8 cellular contexts compared by ENCODE assay signal in genomic region chr11:122983438-122984185, GRCh38. TPM values are rescaled to one million over a fixed set of nuclear protein-coding genes. Genes with fewer than 3 reads are reported as not detected.
DNase-seq lines count a peak whose midpoint lies in the region; ATAC-seq and TF ChIP-seq lines count a peak whose summit lies in the region.

No MANE protein-coding gene starts in this region.

- DNase-seq in breast epithelium (ENCODE audit: low spot score in 2 of 2) (no peak), MCF 10A (ENCODE audit: unreplicated experiment) (no peak), adipocyte (ENCODE audit: low read depth) (no peak), lung (ENCODE audit: low spot score) (no peak), type B pancreatic cell (ENCODE audit: extremely low spot score, unreplicated experiment) (no peak), CD1c-positive myeloid dendritic cell (ENCODE audit: extremely low spot score) (no peak), NCI-H1436 treated with DMSO at 0.1 percent for 48 hours (lab: John Stamatoyannopoulos, UW) (no peak)

- no TSS peak for BruUV-seq in MCF 10A (replicated peaks; lab: Mats Ljungman, UMichigan)

- H3K9me3 Mint-ChIP-seq in MCF 10A (ENCODE audit: unreplicated experiment) (no peaks in the 10 kb centered on the region), type B pancreatic cell (no peaks in the 10 kb centered on the region)

- H3K4me1 Mint-ChIP-seq in MCF 10A (ENCODE audit: insufficient read depth, unreplicated experiment) (no peaks in the 10 kb centered on the region), type B pancreatic cell (ENCODE audit: unreplicated experiment) (peaks cover 5% of the 10 kb centered on the region)

- peak overlapping the region; percentile 53 to 70 (median 55) for H3K4me3 ChIP-seq in breast epithelium
- peak overlapping the region; percentile 87 for H3K4me3 ChIP-seq in adipocyte (ENCODE audit: low read length)
- peak overlapping the region; percentile 58 for H3K4me3 ChIP-seq in lung

- H3K27ac ChIP-seq in breast epithelium (no peak overlapping the region), lung (ENCODE audit: low read depth in 1 of 2, low read length in 1 of 2) (no peak overlapping the region)

- 8 to 12% methylated on average over 26 of the region's 26 CpGs for WGBS in lung, 2 donors

- H3K27ac Mint-ChIP-seq in MCF 10A (ENCODE audit: low read depth, unreplicated experiment) (no peak overlapping the region), type B pancreatic cell (no peak overlapping the region)

- H3K4me3 Mint-ChIP-seq in MCF 10A (ENCODE audit: unreplicated experiment): no peak overlapping the region
- peak overlapping the region; percentile 70 for H3K4me3 Mint-ChIP-seq in type B pancreatic cell

- H3K4me1 ChIP-seq in breast epithelium (no peaks in the 10 kb centered on the region), adipocyte (ENCODE audit: control insufficient read depth, insufficient read depth, low read length) (peaks cover 3% of the 10 kb centered on the region), lung (ENCODE audit: control insufficient read depth in 2 of 2, insufficient read depth in 2 of 2, low read length in 2 of 2) (peaks cover 0 to 13% of the 10 kb centered on the region in 2 donors)

- no peaks in the 10 kb centered on the region for H3K9me3 ChIP-seq in breast epithelium
- no peaks in the 10 kb centered on the region for H3K9me3 ChIP-seq in adipocyte (ENCODE audit: control insufficient read depth, low read length)
- peaks cover 0 to 11% of the 10 kb centered on the region in 2 donors for H3K9me3 ChIP-seq in lung (ENCODE audit: control insufficient read depth in 2 of 2, insufficient read depth in 1 of 2, low read length in 1 of 2)

- TF ChIP-seq CTCF in breast epithelium (IDR thresholded peaks at IDR 0.05): no peak
- no peak for TF ChIP-seq CTCF in MCF 10A (IDR thresholded peaks at IDR 0.05; ENCODE audit: unreplicated experiment)
- TF ChIP-seq CTCF in lung (IDR thresholded peaks at IDR 0.05; ENCODE audit: control extremely low read depth, extremely low read depth): no peak
- no peak for TF ChIP-seq CTCF in type B pancreatic cell (conservative IDR thresholded peaks at IDR 0.05)

- H3K27me3 Mint-ChIP-seq in MCF 10A (ENCODE audit: insufficient read depth, unreplicated experiment) (peaks cover 93% of the 10 kb centered on the region), type B pancreatic cell (peaks cover 98% of the 10 kb centered on the region)

- H3K9ac ChIP-seq in adipocyte (ENCODE audit: low read length): peak overlapping the region; percentile 69

- no peak for TF ChIP-seq POLR2A in breast epithelium (IDR thresholded peaks at IDR 0.05)

- H3K36me3 Mint-ChIP-seq in MCF 10A (ENCODE audit: insufficient read depth, unreplicated experiment): no peaks in the 10 kb centered on the region
- no peaks in the 10 kb centered on the region for H3K36me3 Mint-ChIP-seq in type B pancreatic cell

- no peak for ATAC-seq in lung (ENCODE audit: insufficient read depth, low FRiP score)
- no peak for ATAC-seq in GM18519 (IDR thresholded peaks at IDR 0.05; ENCODE audit: low FRiP score, unreplicated experiment)

- CTCF ChIA-PET in MCF 10A (lab: Yijun Ruan, JAX): no interaction called here

- intact Hi-C loops in breast epithelium (cut with DNase I; ENCODE audit: low total_unique reads): no loop called here
- intact Hi-C loops in MCF 10A (cut with micrococcal nuclease): no loop called here

- POLR2A ChIA-PET in MCF 10A (lab: Yijun Ruan, JAX): no interaction called here

- H3K36me3 ChIP-seq in breast epithelium (no peaks in the 10 kb centered on the region), adipocyte (ENCODE audit: control insufficient read depth, insufficient read depth, low read length, severe bottlenecking) (no peaks in the 10 kb centered on the region), lung (ENCODE audit: control insufficient read depth in 2 of 2, insufficient read depth in 2 of 2, low read length in 2 of 2) (no peaks in the 10 kb centered on the region)

- H3K27me3 ChIP-seq in breast epithelium (peaks cover 6 to 76% of the 10 kb centered on the region in 2 donors), adipocyte (replicated peaks; ENCODE audit: control insufficient read depth, insufficient read depth, low read length) (peaks cover 81% of the 10 kb centered on the region), lung (ENCODE audit: control insufficient read depth, insufficient read depth) (peaks cover 6% of the 10 kb centered on the region)

RNA-seq across cellular contexts. Expression of gene BSX, which starts 2.0 kb away (rescaled TPM):
- total RNA-seq in breast epithelium: not detected
- total RNA-seq in MCF 10A (2022): not detected in 2 replicates
- total RNA-seq in lung: not detected
- polyA plus RNA-seq in lung: not detected
- total RNA-seq in type B pancreatic cell (ENCODE audit: low replicate concordance): not detected in 2 replicates
